1 cellular context compared by ENCODE assay signal in the genomic region with DNA sequence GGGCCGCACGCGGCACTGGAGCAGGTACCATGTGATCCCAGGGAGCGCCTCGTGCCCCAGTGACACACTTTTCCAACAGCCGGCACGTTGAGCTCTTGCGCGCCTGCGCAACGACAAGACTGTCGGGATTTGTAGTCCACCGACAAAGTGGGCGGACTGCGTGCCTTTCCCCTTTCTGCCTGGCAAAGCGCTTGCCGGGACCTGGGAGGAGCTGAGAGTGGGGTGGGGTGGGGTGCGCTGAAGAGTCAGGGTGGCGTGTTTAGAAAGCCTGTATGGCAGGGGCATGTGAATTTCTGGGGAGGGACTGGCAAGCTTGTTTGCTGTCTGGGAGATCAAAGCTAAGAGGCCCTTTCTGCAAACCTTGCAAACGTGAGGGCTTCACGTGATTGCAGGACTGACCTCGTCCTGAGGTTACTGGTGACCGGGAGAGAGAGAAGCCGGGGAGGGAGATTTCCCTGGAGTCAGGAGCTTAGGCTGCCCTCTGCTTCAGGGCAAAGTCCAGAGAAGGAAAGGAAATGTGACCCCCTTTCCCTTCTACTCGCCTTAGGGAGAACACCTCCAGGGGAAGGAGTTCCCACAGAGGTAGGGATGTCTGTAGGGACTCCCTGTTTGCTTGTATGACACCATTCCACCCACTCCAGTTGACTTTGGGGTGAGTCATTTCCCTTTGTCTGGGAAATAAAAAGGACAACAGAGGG.
A peak's percentile ranks its signal among the peaks of the same experiment; 100 is the strongest.
TF ChIP-seq lines count a peak whose summit lies in the region.

No MANE protein-coding gene starts in this region.

TF ChIP-seq in HepG2, 621 proteins besides CTCF, POLR2A, EP300 and RAD21 (continued from another document and continues in another):
- TF ChIP-seq FUBP1 (CRISPR knock-in tag; IDR thresholded peaks at IDR 0.05; ENCODE audit: borderline replicate concordance) (peak; percentile 95), BRF2 (CRISPR knock-in tag; IDR thresholded peaks at IDR 0.05) (peak; percentile 88; the same call in 1 of the 2 replicates), CSRNP1 (CRISPR knock-in tag; IDR thresholded peaks at IDR 0.05) (peak; percentile 98; the same call in 1 of the 2 replicates), MTF1 (CRISPR knock-in tag; IDR thresholded peaks at IDR 0.05) (peak; percentile 94), RFX5 (IDR thresholded peaks at IDR 0.05; ENCODE audit: low read depth, low read length) (no peak; the same call in 1 of the 2 replicates), REXO4 (CRISPR knock-in tag; IDR thresholded peaks at IDR 0.05; ENCODE audit: borderline replicate concordance) (peak; percentile 96), ZNF496 (CRISPR knock-in tag; IDR thresholded peaks at IDR 0.05; ENCODE audit: insufficient replicate concordance) (no peak), ZNF652 (CRISPR knock-in tag; IDR thresholded peaks at IDR 0.05; ENCODE audit: borderline replicate concordance, low read depth) (0 out of 2 replicates have a peak, but pooled peaks have one; percentile 21), DMTF1 (CRISPR knock-in tag; IDR thresholded peaks at IDR 0.05) (peak; percentile 96), TEAD3 (CRISPR knock-in tag; optimal IDR thresholded peaks at IDR 0.05; ENCODE audit: borderline replicate concordance) (peak; percentile 69), U2AF1 (optimal IDR thresholded peaks at IDR 0.05; ENCODE audit: low read depth, low read length) (no peak), ZNF121 (CRISPR knock-in tag; IDR thresholded peaks at IDR 0.05) (peak; percentile 58; the same call in 1 of the 2 replicates), NFKBIZ (CRISPR knock-in tag; IDR thresholded peaks at IDR 0.05) (0 out of 2 replicates have a peak, but pooled peaks have one; percentile 51), PAWR (CRISPR knock-in tag; IDR thresholded peaks at IDR 0.05; ENCODE audit: borderline replicate concordance) (peak; percentile 96; the same call in 1 of the 2 replicates), GATA4 (IDR thresholded peaks at IDR 0.05; ENCODE audit: borderline replicate concordance, low read depth) (no peak; the same call in 1 of the 2 replicates), ZNF629 (CRISPR knock-in tag; conservative IDR thresholded peaks at IDR 0.05) (peak; percentile 58), TFE3 (CRISPR knock-in tag; IDR thresholded peaks at IDR 0.05) (peak; percentile 97), TOE1 (CRISPR knock-in tag; IDR thresholded peaks at IDR 0.05) (0 out of 2 replicates have a peak, but pooled peaks have one; percentile 44), CENPBD1 (CRISPR knock-in tag; IDR thresholded peaks at IDR 0.05; ENCODE audit: borderline replicate concordance, low read depth) (peak; percentile 50; the same call in 1 of the 2 replicates), IKZF4 (CRISPR knock-in tag; IDR thresholded peaks at IDR 0.05; ENCODE audit: borderline replicate concordance, low read depth, not compliant biosample characterization) (peak; percentile 99), NR2F6 (IDR thresholded peaks at IDR 0.05) (peak; percentile 90), NR2F6 (CRISPR knock-in tag; IDR thresholded peaks at IDR 0.05) (peak; percentile 67), ZNF367 (CRISPR knock-in tag; IDR thresholded peaks at IDR 0.05; ENCODE audit: borderline replicate concordance) (peak; percentile 87; the same call in 1 of the 2 replicates), PHF20 (CRISPR knock-in tag; IDR thresholded peaks at IDR 0.05) (0 out of 2 replicates have a peak, but pooled peaks have one; percentile 56), TBX3 (IDR thresholded peaks at IDR 0.05; ENCODE audit: borderline replicate concordance) (peak; percentile 91), SMARCE1 (IDR thresholded peaks at IDR 0.05; ENCODE audit: borderline replicate concordance) (no peak), FOXA1 (IDR thresholded peaks at IDR 0.05) (peak; percentile 57; the same call in 1 of the 2 replicates), FOXA1 (CRISPR knock-in tag; IDR thresholded peaks at IDR 0.05) (peak; percentile 85), ZNF577 (CRISPR knock-in tag; IDR thresholded peaks at IDR 0.05; ENCODE audit: borderline replicate concordance, low read depth) (peak; percentile 98), ZNF589 (CRISPR knock-in tag; conservative IDR thresholded peaks at IDR 0.05) (peak; percentile 91), ZFP36 (IDR thresholded peaks at IDR 0.05; ENCODE audit: borderline replicate concordance, low read depth, low read length, partially characterized antibody) (no peak), KLF11 (CRISPR knock-in tag; IDR thresholded peaks at IDR 0.05) (peak; percentile 99; the same call in 1 of the 2 replicates), ZNF879 (CRISPR knock-in tag; IDR thresholded peaks at IDR 0.05) (peak; percentile 98; the same call in 1 of the 2 replicates), TRIM22 (IDR thresholded peaks at IDR 0.05) (no peak)
- TF ChIP-seq, protein P1, sequence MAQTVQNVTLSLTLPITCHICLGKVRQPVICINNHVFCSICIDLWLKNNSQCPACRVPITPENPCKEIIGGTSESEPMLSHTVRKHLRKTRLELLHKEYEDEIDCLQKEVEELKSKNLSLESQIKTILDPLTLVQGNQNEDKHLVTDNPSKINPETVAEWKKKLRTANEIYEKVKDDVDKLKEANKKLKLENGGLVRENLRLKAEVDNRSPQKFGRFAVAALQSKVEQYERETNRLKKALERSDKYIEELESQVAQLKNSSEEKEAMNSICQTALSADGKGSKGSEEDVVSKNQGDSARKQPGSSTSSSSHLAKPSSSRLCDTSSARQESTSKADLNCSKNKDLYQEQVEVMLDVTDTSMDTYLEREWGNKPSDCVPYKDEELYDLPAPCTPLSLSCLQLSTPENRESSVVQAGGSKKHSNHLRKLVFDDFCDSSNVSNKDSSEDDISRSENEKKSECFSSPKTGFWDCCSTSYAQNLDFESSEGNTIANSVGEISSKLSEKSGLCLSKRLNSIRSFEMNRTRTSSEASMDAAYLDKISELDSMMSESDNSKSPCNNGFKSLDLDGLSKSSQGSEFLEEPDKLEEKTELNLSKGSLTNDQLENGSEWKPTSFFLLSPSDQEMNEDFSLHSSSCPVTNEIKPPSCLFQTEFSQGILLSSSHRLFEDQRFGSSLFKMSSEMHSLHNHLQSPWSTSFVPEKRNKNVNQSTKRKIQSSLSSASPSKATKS (CRISPR knock-in tag; IDR thresholded peaks at IDR 0.05): peak; percentile 52
- TF ChIP-seq, protein P2, sequence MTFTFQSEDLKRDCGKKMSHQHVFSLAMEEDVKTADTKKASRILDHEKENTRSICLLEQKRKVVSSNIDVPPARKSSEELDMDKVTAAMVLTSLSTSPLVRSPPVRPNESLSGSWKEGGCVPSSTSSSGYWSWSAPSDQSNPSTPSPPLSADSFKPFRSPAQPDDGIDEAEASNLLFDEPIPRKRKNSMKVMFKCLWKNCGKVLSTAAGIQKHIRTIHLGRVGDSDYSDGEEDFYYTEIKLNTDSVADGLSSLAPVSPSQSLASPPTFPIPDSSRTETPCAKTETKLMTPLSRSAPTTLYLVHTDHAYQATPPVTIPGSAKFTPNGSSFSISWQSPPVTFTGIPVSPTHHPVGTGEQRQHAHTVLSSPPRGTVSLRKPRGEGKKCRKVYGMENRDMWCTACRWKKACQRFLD (CRISPR knock-in tag; IDR thresholded peaks at IDR 0.05; ENCODE audit: borderline replicate concordance): peak; percentile 99
- TF ChIP-seq, protein P3, sequence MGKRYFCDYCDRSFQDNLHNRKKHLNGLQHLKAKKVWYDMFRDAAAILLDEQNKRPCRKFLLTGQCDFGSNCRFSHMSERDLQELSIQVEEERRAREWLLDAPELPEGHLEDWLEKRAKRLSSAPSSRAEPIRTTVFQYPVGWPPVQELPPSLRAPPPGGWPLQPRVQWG (CRISPR knock-in tag; IDR thresholded peaks at IDR 0.05; ENCODE audit: borderline replicate concordance, low read depth): no peak
- TF ChIP-seq, protein P4, sequence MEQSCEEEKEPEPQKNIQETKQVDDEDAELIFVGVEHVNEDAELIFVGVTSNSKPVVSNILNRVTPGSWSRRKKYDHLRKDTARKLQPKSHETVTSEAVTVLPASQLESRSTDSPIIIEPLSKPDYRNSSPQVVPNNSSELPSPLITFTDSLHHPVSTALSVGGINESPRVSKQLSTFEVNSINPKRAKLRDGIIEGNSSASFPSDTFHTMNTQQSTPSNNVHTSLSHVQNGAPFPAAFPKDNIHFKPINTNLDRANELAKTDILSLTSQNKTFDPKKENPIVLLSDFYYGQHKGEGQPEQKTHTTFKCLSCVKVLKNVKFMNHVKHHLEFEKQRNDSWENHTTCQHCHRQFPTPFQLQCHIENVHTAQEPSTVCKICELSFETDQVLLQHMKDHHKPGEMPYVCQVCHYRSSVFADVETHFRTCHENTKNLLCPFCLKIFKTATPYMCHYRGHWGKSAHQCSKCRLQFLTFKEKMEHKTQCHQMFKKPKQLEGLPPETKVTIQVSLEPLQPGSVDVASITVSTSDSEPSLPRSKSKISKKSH (CRISPR knock-in tag; IDR thresholded peaks at IDR 0.05; ENCODE audit: borderline replicate concordance): peak; percentile 98
